In genomic region chr5:1064383-1065142, GRCh38 we compare ENCODE assay signal across 27 cellular contexts. TPM values are rescaled to one million over a fixed set of nuclear protein-coding genes. Genes with fewer than 3 reads are reported as not detected.
"Had no signal": no experiment of that assay in that cellular context is flagged by ENCODE, and none has a peak within 500 bp of the region (broad histone marks: within the 10 kb centered on the region; RNA-seq: fewer than 3 reads in every experiment).

No MANE protein-coding gene starts in this region.

- H3K27me3 Mint-ChIP-seq: activated CD4-positive, alpha-beta memory T cell treated with anti-CD3 and anti-CD28 coated beads, Interleukin-2, amount 10 ng/mL, durations not matched to agents 7 days and 5 days; activated CD4-positive, alpha-beta T cell treated with anti-CD3 and anti-CD28 coated beads, Interleukin-2, amount 10 ng/mL, durations not matched to agents 24 days and 14 days; activated naive CD4-positive, alpha-beta T cell treated with anti-CD3 and anti-CD28 coated beads, Interleukin-2, amount 50 U/mL, for 24 hours; activated naive CD8-positive, alpha-beta T cell treated with anti-CD3 and anti-CD28 coated beads, Interleukin-2, amount 50 U/mL, for 24 hours; dendritic cell treated with granulocyte-macrophage colony-stimulating factor and Interleukin-4, amounts not matched to agents 40 ng/mL and 50 ng/mL, for 4 days; naive thymus-derived CD8-positive, alpha-beta T cell; stimulated activated naive B cell treated with anti-CD40 and anti-IgM and Interleukin-4, amounts not matched to agents 10 μg/mL and 1 μg/mL and 100 μg/mL, for 72 hours had no signal

- H3K4me3 ChIP-seq: gastroesophageal sphincter, lower lobe of right lung, pancreas, stomach, thyroid gland, upper lobe of right lung had no signal

- H3K27ac Mint-ChIP-seq: activated CD4-positive, alpha-beta memory T cell treated with anti-CD3 and anti-CD28 coated beads, Interleukin-2, amount 10 ng/mL, durations not matched to agents 7 days and 5 days; activated CD4-positive, alpha-beta T cell treated with anti-CD3 and anti-CD28 coated beads, Interleukin-2, amount 10 ng/mL, durations not matched to agents 24 days and 14 days; activated naive CD4-positive, alpha-beta T cell treated with anti-CD3 and anti-CD28 coated beads, Interleukin-2, amount 50 U/mL, for 24 hours; activated naive CD8-positive, alpha-beta T cell treated with anti-CD3 and anti-CD28 coated beads, Interleukin-2, amount 50 U/mL, for 24 hours; activated T-helper 2 cell treated with anti-CD3 and anti-CD28 coated beads, Interferon-gamma antibody, Interleukin-2, Interleukin-4, amounts not matched to agents 10 μg/mL and 5 μg/mL and 100 μg/mL, durations not matched to agents 14 hours and 24 hours and 36 hours; dendritic cell treated with granulocyte-macrophage colony-stimulating factor and Interleukin-4, amounts not matched to agents 40 ng/mL and 50 ng/mL, for 4 days; stimulated activated naive B cell treated with anti-CD40 and anti-IgM and Interleukin-4, amounts not matched to agents 10 μg/mL and 1 μg/mL and 100 μg/mL, for 72 hours had no signal

- H3K9me3 ChIP-seq: gastroesophageal sphincter, lower lobe of right lung, pancreas, stomach, thyroid gland, upper lobe of right lung had no signal

- H3K4me1 Mint-ChIP-seq: activated CD4-positive, alpha-beta memory T cell treated with anti-CD3 and anti-CD28 coated beads, Interleukin-2, amount 10 ng/mL, durations not matched to agents 7 days and 5 days; activated CD4-positive, alpha-beta T cell treated with anti-CD3 and anti-CD28 coated beads, Interleukin-2, amount 10 ng/mL, durations not matched to agents 24 days and 14 days; activated naive CD4-positive, alpha-beta T cell treated with anti-CD3 and anti-CD28 coated beads, Interleukin-2, amount 50 U/mL, for 24 hours; activated naive CD8-positive, alpha-beta T cell treated with anti-CD3 and anti-CD28 coated beads, Interleukin-2, amount 50 U/mL, for 24 hours; immature natural killer cell; naive thymus-derived CD8-positive, alpha-beta T cell; stimulated activated naive B cell treated with anti-CD40 and anti-IgM and Interleukin-4, amounts not matched to agents 10 μg/mL and 1 μg/mL and 100 μg/mL, for 72 hours had no signal

- DNase-seq: activated CD4-positive, alpha-beta memory T cell treated with anti-CD3 and anti-CD28 coated beads, Interleukin-2, amount 10 ng/mL, durations not matched to agents 7 days and 5 days; activated CD4-positive, alpha-beta T cell treated with anti-CD3 and anti-CD28 coated beads, Interleukin-2, amount 10 ng/mL, durations not matched to agents 24 days and 14 days; activated CD4-positive, CD25-positive, alpha-beta regulatory T cell treated with anti-CD3 and anti-CD28 coated beads, Interleukin-2, amount 50 U/mL, for 72 hours; activated CD8-positive, alpha-beta memory T cell treated with anti-CD3 and anti-CD28 coated beads, Interleukin-2, amount 50 U/mL, for 48 hours; activated naive CD8-positive, alpha-beta T cell treated with anti-CD3 and anti-CD28 coated beads, Interleukin-2, amount 50 U/mL, for 24 hours; activated T-cell treated with anti-CD3 and anti-CD28 coated beads, Interleukin-2, amount 50 U/mL, for 48 hours; amygdala; central memory CD4-positive, alpha-beta T cell; effector CD4-positive, alpha-beta T cell; hippocampal formation; immature natural killer cell; lower lobe of right lung; mesenchymal stem cell; stimulated activated CD4-positive, alpha-beta T cell treated with anti-CD3 and anti-CD28 coated beads, Interleukin-15, amount 100 ng/mL, for 24 hours; stimulated activated CD4-positive, alpha-beta T cell treated with anti-CD3 and anti-CD28 coated beads, Interleukin-2, amount 100 ng/mL, for 24 hours; stimulated activated naive B cell treated with anti-CD40 and anti-IgM and Interleukin-4, amounts not matched to agents 10 μg/mL and 1 μg/mL and 100 μg/mL, for 72 hours; stomach; thyroid gland; upper lobe of right lung had no signal

- H3K9me3 Mint-ChIP-seq: activated CD4-positive, alpha-beta memory T cell treated with anti-CD3 and anti-CD28 coated beads, Interleukin-2, amount 10 ng/mL, durations not matched to agents 7 days and 5 days; activated CD4-positive, alpha-beta T cell treated with anti-CD3 and anti-CD28 coated beads, Interleukin-2, amount 10 ng/mL, durations not matched to agents 24 days and 14 days; activated naive CD4-positive, alpha-beta T cell treated with anti-CD3 and anti-CD28 coated beads, Interleukin-2, amount 50 U/mL, for 24 hours; activated naive CD8-positive, alpha-beta T cell treated with anti-CD3 and anti-CD28 coated beads, Interleukin-2, amount 50 U/mL, for 24 hours; activated T-helper 2 cell treated with anti-CD3 and anti-CD28 coated beads, Interferon-gamma antibody, Interleukin-2, Interleukin-4, amounts not matched to agents 10 μg/mL and 5 μg/mL and 100 μg/mL, durations not matched to agents 14 hours and 24 hours and 36 hours; dendritic cell treated with granulocyte-macrophage colony-stimulating factor and Interleukin-4, amounts not matched to agents 40 ng/mL and 50 ng/mL, for 4 days; immature natural killer cell; naive thymus-derived CD8-positive, alpha-beta T cell; stimulated activated naive B cell treated with anti-CD40 and anti-IgM and Interleukin-4, amounts not matched to agents 10 μg/mL and 1 μg/mL and 100 μg/mL, for 72 hours had no signal

- H3K36me3 Mint-ChIP-seq: activated naive CD4-positive, alpha-beta T cell treated with anti-CD3 and anti-CD28 coated beads, Interleukin-2, amount 50 U/mL, for 24 hours; immature natural killer cell had no signal

- H3K4me1 ChIP-seq: gastroesophageal sphincter, lower lobe of right lung, pancreas, stomach, thyroid gland, upper lobe of right lung had no signal

- H3K27me3 ChIP-seq: gastroesophageal sphincter, pancreas, stomach, thyroid gland, upper lobe of right lung had no signal

- ATAC-seq: activated naive CD8-positive, alpha-beta T cell treated with anti-CD3 and anti-CD28 coated beads, Interleukin-2, amount 50 U/mL, for 24 hours; gastroesophageal sphincter; lower lobe of right lung; naive thymus-derived CD8-positive, alpha-beta T cell; pancreas; right cardiac atrium; stimulated activated naive B cell treated with anti-CD40 and anti-IgM and Interleukin-4, amounts not matched to agents 10 μg/mL and 1 μg/mL and 100 μg/mL, for 72 hours; upper lobe of right lung had no signal

- H3K4me3 Mint-ChIP-seq: activated CD4-positive, alpha-beta memory T cell treated with anti-CD3 and anti-CD28 coated beads, Interleukin-2, amount 10 ng/mL, durations not matched to agents 7 days and 5 days; activated CD4-positive, alpha-beta T cell treated with anti-CD3 and anti-CD28 coated beads, Interleukin-2, amount 10 ng/mL, durations not matched to agents 24 days and 14 days; activated naive CD4-positive, alpha-beta T cell treated with anti-CD3 and anti-CD28 coated beads, Interleukin-2, amount 50 U/mL, for 24 hours; activated naive CD8-positive, alpha-beta T cell treated with anti-CD3 and anti-CD28 coated beads, Interleukin-2, amount 50 U/mL, for 24 hours; dendritic cell treated with granulocyte-macrophage colony-stimulating factor and Interleukin-4, amounts not matched to agents 40 ng/mL and 50 ng/mL, for 4 days; immature natural killer cell; naive thymus-derived CD8-positive, alpha-beta T cell; stimulated activated naive B cell treated with anti-CD40 and anti-IgM and Interleukin-4, amounts not matched to agents 10 μg/mL and 1 μg/mL and 100 μg/mL, for 72 hours had no signal

- H3K27ac ChIP-seq: epithelial cell of prostate, gastroesophageal sphincter, lower lobe of right lung, pancreas, stomach, thyroid gland, upper lobe of right lung had no signal

RNA-seq across cellular contexts. Expression of gene NKD2, which starts 56.0 kb away (rescaled TPM):
- total RNA-seq: naive thymus-derived CD8-positive, alpha-beta T cell had no signal
- polyA plus RNA-seq: immature natural killer cell had no signal
